ENCODE assay signal across 1 cellular context in genomic region chr19:55229789-55230182, GRCh38.
TF ChIP-seq lines count a peak whose summit lies in the region.

No MANE protein-coding gene starts in this region.

TF ChIP-seq in HepG2, 621 proteins besides CTCF, POLR2A, EP300 and RAD21 (continued from another document and continues in another):
- TF ChIP-seq ZHX1 (CRISPR knock-in tag; IDR thresholded peaks at IDR 0.05; ENCODE audit: low read depth): no peak
- no peak; the same call in 2 of the 3 replicates for TF ChIP-seq MXI1 (IDR thresholded peaks at IDR 0.05; ENCODE audit: borderline replicate concordance, low read depth, low read length)
- no peak for TF ChIP-seq NFIB (CRISPR knock-in tag; IDR thresholded peaks at IDR 0.05; ENCODE audit: borderline replicate concordance)
- 0 out of 2 replicates have a peak, but pooled peaks have one; percentile 16 for TF ChIP-seq ZBTB2 (CRISPR knock-in tag; IDR thresholded peaks at IDR 0.05; ENCODE audit: low read depth)
- TF ChIP-seq NFE2L2 (IDR thresholded peaks at IDR 0.05; ENCODE audit: low read length): no peak
- no peak for TF ChIP-seq NFRKB (IDR thresholded peaks at IDR 0.05)
- no peak for TF ChIP-seq ZSCAN12 (CRISPR knock-in tag; IDR thresholded peaks at IDR 0.05)
- TF ChIP-seq ZKSCAN1 (IDR thresholded peaks at IDR 0.05; ENCODE audit: low read length): no peak
- TF ChIP-seq NCOA2 (CRISPR knock-in tag; IDR thresholded peaks at IDR 0.05): 0 out of 2 replicates have a peak, but pooled peaks have one; percentile 31
- TF ChIP-seq ARNTL (CRISPR knock-in tag; IDR thresholded peaks at IDR 0.05): no peak
- TF ChIP-seq HNRNPK (IDR thresholded peaks at IDR 0.05; ENCODE audit: low read depth, low read length, poor library complexity, severe bottlenecking): no peak
- no peak for TF ChIP-seq ZBTB33 (CRISPR knock-in tag; IDR thresholded peaks at IDR 0.05)
- TF ChIP-seq KMT2B (CRISPR knock-in tag; IDR thresholded peaks at IDR 0.05): no peak
- no peak for TF ChIP-seq ZBTB1 (CRISPR knock-in tag; IDR thresholded peaks at IDR 0.05; ENCODE audit: borderline replicate concordance)
- TF ChIP-seq SAP130 (CRISPR knock-in tag; IDR thresholded peaks at IDR 0.05; ENCODE audit: low read depth): peak; percentile 30; the same call in 1 of the 2 replicates
- TF ChIP-seq MBD4 (IDR thresholded peaks at IDR 0.05; ENCODE audit: borderline replicate concordance, low read length): no peak
- no peak for TF ChIP-seq STAT6 (CRISPR knock-in tag; IDR thresholded peaks at IDR 0.05; ENCODE audit: borderline replicate concordance)
- TF ChIP-seq ZNF788 (CRISPR knock-in tag; IDR thresholded peaks at IDR 0.05; ENCODE audit: borderline replicate concordance): 0 out of 2 replicates have a peak, but pooled peaks have one; percentile 30
- TF ChIP-seq DDIT3 (CRISPR knock-in tag; IDR thresholded peaks at IDR 0.05): no peak
- no peak for TF ChIP-seq MXD3 (CRISPR knock-in tag; IDR thresholded peaks at IDR 0.05)
- TF ChIP-seq CENPT (CRISPR knock-in tag; IDR thresholded peaks at IDR 0.05; ENCODE audit: low read depth): no peak
- no peak for TF ChIP-seq ZNF629 (CRISPR knock-in tag; conservative IDR thresholded peaks at IDR 0.05)
- no peak for TF ChIP-seq DNMT3B (CRISPR knock-in tag; conservative IDR thresholded peaks at IDR 0.05)
- no peak for TF ChIP-seq KDM4B (CRISPR knock-in tag; IDR thresholded peaks at IDR 0.05)
- no peak for TF ChIP-seq HES4 (CRISPR knock-in tag; IDR thresholded peaks at IDR 0.05; ENCODE audit: borderline replicate concordance)
- TF ChIP-seq ZNF337 (CRISPR knock-in tag; IDR thresholded peaks at IDR 0.05; ENCODE audit: borderline replicate concordance, low read depth): no peak
- TF ChIP-seq CBX2 (IDR thresholded peaks at IDR 0.05; ENCODE audit: low read depth, low read length): no peak
- no peak for TF ChIP-seq CBX2 (CRISPR knock-in tag; IDR thresholded peaks at IDR 0.05; ENCODE audit: low read depth)
- no peak for TF ChIP-seq ZNF280B (CRISPR knock-in tag; IDR thresholded peaks at IDR 0.05; ENCODE audit: borderline replicate concordance)
- TF ChIP-seq ATF1 (CRISPR knock-in tag; IDR thresholded peaks at IDR 0.05): no peak
- no peak for TF ChIP-seq ZZZ3 (CRISPR knock-in tag; IDR thresholded peaks at IDR 0.05; ENCODE audit: borderline replicate concordance)
- TF ChIP-seq TIGD3 (CRISPR knock-in tag; IDR thresholded peaks at IDR 0.05; ENCODE audit: borderline replicate concordance): no peak
- TF ChIP-seq ZNF292 (CRISPR knock-in tag; IDR thresholded peaks at IDR 0.05; ENCODE audit: borderline replicate concordance, low read depth): no peak
- no peak for TF ChIP-seq ZNF597 (CRISPR knock-in tag; IDR thresholded peaks at IDR 0.05)
- TF ChIP-seq MBNL3 (CRISPR knock-in tag; conservative IDR thresholded peaks at IDR 0.05): no peak
- TF ChIP-seq MAFF (IDR thresholded peaks at IDR 0.05; ENCODE audit: low read depth, low read length): no peak
- peak; percentile 57 for TF ChIP-seq ZNF687 (CRISPR knock-in tag; IDR thresholded peaks at IDR 0.05)
- peak; percentile 12; the same call in 1 of the 2 replicates for TF ChIP-seq THRA (CRISPR knock-in tag; IDR thresholded peaks at IDR 0.05; ENCODE audit: borderline replicate concordance)
- TF ChIP-seq ZNF570 (CRISPR knock-in tag; IDR thresholded peaks at IDR 0.05; ENCODE audit: borderline replicate concordance): no peak
- TF ChIP-seq ZNF224 (CRISPR knock-in tag; IDR thresholded peaks at IDR 0.05): no peak
- no peak for TF ChIP-seq NR2F1 (CRISPR knock-in tag; IDR thresholded peaks at IDR 0.05)
- TF ChIP-seq RARG (CRISPR knock-in tag; IDR thresholded peaks at IDR 0.05; ENCODE audit: low read depth): no peak
- peak; percentile 72; the same call in 1 of the 2 replicates for TF ChIP-seq MTA1 (CRISPR knock-in tag; IDR thresholded peaks at IDR 0.05; ENCODE audit: borderline replicate concordance)
